Comparison of ENCODE assay signal across 29 cellular contexts in the genomic region with DNA sequence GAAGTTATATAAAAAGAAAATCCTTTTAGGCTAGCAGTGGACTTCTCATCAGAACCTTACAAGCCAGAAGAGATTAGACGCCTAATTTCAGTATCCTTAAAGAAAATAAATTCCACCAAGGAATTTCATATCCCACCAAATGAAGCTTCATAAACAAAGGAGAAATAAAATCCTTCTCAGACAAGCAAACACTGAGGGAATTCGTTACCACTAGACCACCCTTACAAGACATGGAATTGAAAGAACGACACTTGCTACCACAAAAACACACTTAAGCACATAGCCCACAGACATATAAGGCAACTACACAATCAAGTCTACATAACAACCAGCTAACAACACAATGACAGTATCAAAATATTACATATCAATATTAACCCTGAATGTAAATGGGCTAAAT.
"Had no signal": no experiment of that assay in that cellular context is flagged by ENCODE, and none has a peak within 500 bp of the region (broad histone marks: within the 10 kb centered on the region; RNA-seq: fewer than 3 reads in every experiment).

No MANE protein-coding gene starts in this region.

- H3K36me3 ChIP-seq: neural progenitor cell, ovary, spleen, suprapubic skin, tibial artery, transverse colon, upper lobe of right lung, vagina had no signal

- H3K9ac ChIP-seq: neural progenitor cell, parathyroid adenoma had no signal

- H3K9me3 ChIP-seq: ovary, suprapubic skin, testis, upper lobe of right lung had no signal

- DNase-seq: naive thymus-derived CD4-positive, alpha-beta T cell; natural killer cell; occipital lobe; ovary; posterior cingulate gyrus; psoas muscle; right cardiac atrium; spleen; stimulated activated CD4-positive, alpha-beta T cell treated with anti-CD3 and anti-CD28 coated beads, Interleukin-12 subunit alpha, Interleukin-12 subunit beta, amount 100 ng/mL, for 4 hours; stimulated activated CD4-positive, alpha-beta T cell treated with anti-CD3 and anti-CD28 coated beads, Interleukin-1b, Interleukin-23, amount 100 ng/mL, for 48 hours; stimulated activated CD4-positive, alpha-beta T cell treated with anti-CD3 and anti-CD28 coated beads, Interleukin-4, amount 100 ng/mL, for 1 hour; stimulated activated CD4-positive, alpha-beta T cell treated with anti-CD3 and anti-CD28 coated beads, Interleukin-4, amount 100 ng/mL, for 4 hours; stimulated activated CD8-positive, alpha-beta memory T cell treated with anti-CD3 and anti-CD28 coated beads, Interleukin-4, amount 100 ng/mL, for 48 hours; stimulated activated naive CD4-positive, alpha-beta T cell; stimulated activated naive CD8-positive, alpha-beta T cell treated with anti-CD3 and anti-CD28 coated beads, Interleukin-15, amount 100 ng/mL, for 72 hours; stimulated activated naive CD8-positive, alpha-beta T cell treated with anti-CD3 and anti-CD28 coated beads, Interleukin-15, Interleukin-2, amounts not matched to agents 100 U/mL and 50 U/mL, for 24 hours; substantia nigra; testis; tibial artery; transverse colon; upper lobe of right lung had no signal

- H3K4me2 ChIP-seq: neural progenitor cell, smooth muscle cell had no signal

- H3K27ac ChIP-seq: neural progenitor cell, ovary, parathyroid adenoma, psoas muscle, skin epidermis, spleen, suprapubic skin, testis, tibial artery, transverse colon, upper lobe of right lung, vagina had no signal

- H3K4me3 ChIP-seq: neural progenitor cell, ovary, psoas muscle, skin epidermis, smooth muscle cell, spleen, suprapubic skin, testis, tibial artery, transverse colon, upper lobe of right lung, vagina had no signal

- H3K79me2 ChIP-seq: parathyroid adenoma had no signal

- H3K4me1 ChIP-seq: parathyroid adenoma, psoas muscle, spleen, suprapubic skin, testis, tibial artery, transverse colon, upper lobe of right lung, vagina had no signal

- ATAC-seq: naive thymus-derived CD4-positive, alpha-beta T cell; natural killer cell; psoas muscle; right cardiac atrium; sciatic nerve; stimulated activated memory B cell treated with anti-CD40 and anti-IgM and Interleukin-4, amounts not matched to agents 10 μg/mL and 1 μg/mL and 100 μg/mL, for 72 hours; stimulated activated naive CD8-positive, alpha-beta T cell treated with anti-CD3 and anti-CD28 coated beads, Interleukin-15, amount 100 ng/mL, for 72 hours; stimulated activated naive CD8-positive, alpha-beta T cell treated with anti-CD3 and anti-CD28 coated beads, Interleukin-15, Interleukin-2, amounts not matched to agents 100 U/mL and 50 U/mL, for 24 hours; upper lobe of right lung had no signal

- H2AFZ ChIP-seq: neural progenitor cell, parathyroid adenoma had no signal

- H3K27me3 ChIP-seq: neural progenitor cell, ovary, spleen, suprapubic skin, testis, tibial artery, transverse colon, upper lobe of right lung, vagina had no signal
